14 cellular contexts compared by ENCODE assay signal in the genomic region with DNA sequence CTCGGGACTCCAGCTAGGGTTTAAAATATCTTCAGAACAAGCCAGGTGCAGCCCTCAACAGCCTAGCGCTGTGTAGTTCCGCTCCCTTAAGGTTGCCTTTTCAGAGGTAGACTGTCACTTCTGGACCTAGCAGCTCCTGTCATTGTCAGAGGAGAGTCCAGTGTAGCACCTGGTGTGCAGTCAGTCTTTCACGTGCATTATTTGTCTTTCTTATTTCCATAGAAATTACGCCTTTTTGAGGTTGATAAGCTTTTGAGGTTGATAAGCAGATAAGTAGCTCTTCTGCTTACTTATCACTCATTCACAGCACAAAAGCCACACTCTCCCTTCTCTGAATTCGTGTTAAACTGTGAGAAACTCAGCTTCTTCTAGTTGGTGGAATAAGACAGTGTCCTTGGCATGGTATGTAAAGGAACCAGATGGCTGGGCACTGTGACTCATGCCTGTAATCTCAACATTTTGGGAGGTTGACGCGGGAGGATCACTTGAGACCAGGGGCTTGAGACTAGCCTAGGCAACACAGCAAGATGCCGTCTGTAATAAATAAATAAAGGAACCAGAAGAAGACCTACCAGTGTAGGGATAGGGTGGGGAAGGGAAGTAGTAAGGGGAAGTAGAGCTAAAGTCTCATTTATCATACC. TPM values are rescaled to one million over a fixed set of nuclear protein-coding genes. Genes with fewer than 3 reads are reported as not detected.
DNase-seq lines count a peak whose midpoint lies in the region; ATAC-seq and TF ChIP-seq lines count a peak whose summit lies in the region.
"Had no signal": no experiment of that assay in that cellular context is flagged by ENCODE, and none has a peak within 500 bp of the region (broad histone marks: within the 10 kb centered on the region; RNA-seq: fewer than 3 reads in every experiment).

No MANE protein-coding gene starts in this region.

- H3K9me3 Mint-ChIP-seq in T-cell = no peaks in the 10 kb centered on the region
- H3K9me3 Mint-ChIP-seq: activated T-cell treated with anti-CD3 and anti-CD28 coated beads, Interleukin-2, amount 50 U/mL, for 4 hours had no signal

- DNase-seq in HCEC 1CT (peak; percentile 38), T-cell (no peak), fibroblast of mammary gland (ENCODE audit: low read depth) (peak; percentile 47), NCI-H1694 treated with DMSO at 0.1 percent for 48 hours (lab: John Stamatoyannopoulos, UW) (no peak), AG08396 (ENCODE audit: low spot score) (no peak), AG20443 (ENCODE audit: low spot score) (no peak)
- DNase-seq: activated T-cell treated with anti-CD3 and anti-CD28 coated beads, Interleukin-2, amount 50 U/mL, for 4 hours; DMS53; effector memory CD4-positive, alpha-beta T cell; stimulated activated CD8-positive, alpha-beta memory T cell treated with anti-CD3 and anti-CD28 coated beads, Interleukin-4, amount 100 ng/mL, for 48 hours had no signal

- no peaks in the 10 kb centered on the region for H3K27me3 Mint-ChIP-seq in T-cell

- H3K9ac ChIP-seq in BLaER1 = peak overlapping the region; percentile 71

- TF ChIP-seq CTCF in fibroblast of mammary gland (conservative IDR thresholded peaks at IDR 0.05; ENCODE audit: control insufficient read depth, insufficient read depth, low read depth, low read length) = no peak

- H3K4me3 ChIP-seq in BLaER1 (peak overlapping the region; percentile 41; the same call in 1 of the 2 replicates), fibroblast of mammary gland (ENCODE audit: control insufficient read depth, low read depth, low read length) (no peak overlapping the region)

- POLR2A ChIA-PET in T-cell (lab: Charles Lee) = no interaction called here

- H3K27me3 ChIP-seq in BLaER1 = no peaks in the 10 kb centered on the region

- H3K4me1 Mint-ChIP-seq in T-cell = peaks cover 5 to 14% (median 6%) of the 10 kb centered on the region in 3 donors

- H4K20me1 ChIP-seq in BLaER1 = peaks cover 8% of the 10 kb centered on the region; the same call in 1 of the 2 replicates

- H3K9me3 ChIP-seq in BLaER1 = peaks cover 11% of the 10 kb centered on the region; the same call in 1 of the 2 replicates

- peak overlapping the region; percentile 7 to 40 for H3K27ac Mint-ChIP-seq in T-cell

- peaks cover 58% of the 10 kb centered on the region for H3K36me3 ChIP-seq in BLaER1

- peaks cover 23% of the 10 kb centered on the region for H3K36me3 Mint-ChIP-seq in T-cell

- peaks cover 98% of the 10 kb centered on the region for H3K4me1 ChIP-seq in BLaER1

- peak overlapping the region; percentile 92 for H3K4me2 ChIP-seq in BLaER1

- ATAC-seq in T-cell (replicated peaks in 1 of 4) (peak in 2 of 4 experiments; percentile 37 to 51), HG03159 (IDR thresholded peaks at IDR 0.05; ENCODE audit: unreplicated experiment) (no peak)

- H3K4me3 Mint-ChIP-seq in T-cell = no peak overlapping the region
- H3K4me3 Mint-ChIP-seq: activated T-cell treated with anti-CD3 and anti-CD28 coated beads, Interleukin-2, amount 50 U/mL, for 4 hours had no signal

- CTCF ChIA-PET in T-cell (lab: Charles Lee) = interaction anchor here (0.7 to 0.8 kb wide), 2 partner anchors 12 to 29 kb away, joined by 3 read pairs; no protein-coding TSS in a partner anchor

- peak overlapping the region; percentile 91 for H3K27ac ChIP-seq in BLaER1

RNA-seq across cellular contexts. Expression of a gene that starts 10.2 kb away (rescaled TPM):
- 10 to 100 TPM; 15.5 to 21.5 (median 21.0) TPM for total RNA-seq in T-cell

RNA-seq across cellular contexts. Expression of a gene that starts 54.0 kb away (rescaled TPM):
- 1 to 10 TPM in 2 of 5 donors, under 1 TPM in 3; 0.28 to 2.9 (median 0.39) TPM for total RNA-seq in T-cell
- total RNA-seq: activated T-cell treated with anti-CD3 and anti-CD28 coated beads, Interleukin-2, amount 50 U/mL, for 4 hours; kidney epithelial cell; renal cortical epithelial cell had no signal

Comparison
In these comparisons a context has a peak if more than half of its experiments do, and no peak if none do; other contexts are left out.
1. DNase-seq: peak in HCEC 1CT (single experiment) and fibroblast of mammary gland (single experiment); none in T-cell (0 of 34), NCI-H1694 treated with DMSO at 0.1 percent for 48 hours (single experiment), AG08396 (single experiment) and AG20443 (single experiment).